19 cellular contexts compared by ENCODE assay signal in the genomic region with DNA sequence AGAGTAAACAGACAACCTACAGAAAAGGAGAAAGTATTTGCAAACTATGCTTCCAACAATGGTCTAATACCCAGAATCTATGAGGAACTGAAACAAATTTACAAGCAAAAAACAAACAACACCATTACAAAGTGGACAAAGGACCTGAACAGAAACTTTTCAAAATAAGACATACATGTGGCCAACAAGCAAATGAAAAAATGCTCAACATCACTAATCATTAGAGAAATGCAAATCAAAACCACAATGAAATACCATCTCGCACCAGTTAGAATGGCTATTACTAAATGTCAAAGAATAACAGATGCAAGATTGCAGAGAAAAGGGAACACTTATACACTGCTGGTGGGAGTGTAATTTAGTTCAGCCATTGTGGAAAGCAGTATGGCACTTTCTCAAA.
DNase-seq lines count a peak whose midpoint lies in the region; ATAC-seq, FAIRE-seq and TF ChIP-seq lines count a peak whose summit lies in the region.
"Had no signal": no experiment of that assay in that cellular context is flagged by ENCODE, and none has a peak within 500 bp of the region (broad histone marks: within the 10 kb centered on the region; RNA-seq: fewer than 3 reads in every experiment).

No MANE protein-coding gene starts in this region.

- TF ChIP-seq RAD21 in GM12878 (IDR thresholded peaks at IDR 0.05; ENCODE audit: insufficient read depth, low read depth, low read length) = no peak

- H3K4me3 ChIP-seq in GM12878 (no peak overlapping the region), psoas muscle (no peak overlapping the region)
- H3K4me3 ChIP-seq: BLaER1 treated with 17β-estradiol and CSF1 and Interleukin-3, amounts not matched to agents 10 nM and 100 nM; esophagus squamous epithelium; GM23248 had no signal

- H3K27me3 ChIP-seq in GM12878 (replicated peaks in 1 of 2; ENCODE audit: control insufficient read depth in 2 of 2, insufficient read depth in 2 of 2, low read length in 1 of 2) (no peaks in the 10 kb centered on the region), psoas muscle (ENCODE audit: insufficient read depth in 3 of 3, low read length in 2 of 3) (no peaks in the 10 kb centered on the region)
- H3K27me3 ChIP-seq: BLaER1 treated with 17β-estradiol and CSF1 and Interleukin-3, amounts not matched to agents 10 nM and 100 nM; esophagus squamous epithelium had no signal

- no peaks in the 10 kb centered on the region for H4K20me1 ChIP-seq in GM12878 (ENCODE audit: control insufficient read depth, insufficient read depth)
- H4K20me1 ChIP-seq: BLaER1 treated with 17β-estradiol and CSF1 and Interleukin-3, amounts not matched to agents 10 nM and 100 nM had no signal

- peak overlapping the region; percentile 12; the same call in 1 of the 2 replicates for H3K4me2 ChIP-seq in GM12878 (ENCODE audit: control insufficient read depth, insufficient read depth)

- BruUV-seq in GM12878 (replicated peaks; lab: Mats Ljungman, UMichigan) = no TSS peak

- SMC1A ChIA-PET in GM12878 (lab: Charles Lee; ENCODE audit: uncharacterized antibody, unreplicated experiment) = interaction anchor here (0.7 to 1.2 kb wide), 4 partner anchors 31 to 188 kb away, joined by 3 to 9 read pairs (median 4); no protein-coding TSS in a partner anchor

- ATAC-seq in GM18907 (IDR thresholded peaks at IDR 0.05; ENCODE audit: unreplicated experiment) (peak; percentile 84), GM21529 (IDR thresholded peaks at IDR 0.05; ENCODE audit: unreplicated experiment) (peak; percentile 75), HG03045 (IDR thresholded peaks at IDR 0.05; ENCODE audit: unreplicated experiment) (peak; percentile 72), GM12878 (peak; percentile 89), psoas muscle (no peak)
- ATAC-seq: activated naive CD8-positive, alpha-beta T cell treated with anti-CD3 and anti-CD28 coated beads, Interleukin-2, amount 50 U/mL, for 24 hours had no signal

- CTCF ChIA-PET in GM12878 (lab: Yijun Ruan, JAX) = interaction anchor here (0.6 kb wide), 1 partner anchor 127 kb away, joined by 3 read pairs; no protein-coding TSS in a partner anchor
- CTCF ChIA-PET in activated CD4-positive, alpha-beta T cell treated with anti-CD3 and anti-CD28 coated beads, Interleukin-2, amount 10 ng/mL, durations not matched to agents 7 days and 5 days (lab: Charles Lee) = no interaction called here

- RAD21 ChIA-PET in GM12878 (lab: Charles Lee; ENCODE audit: unreplicated experiment) = interaction anchor here (0.8 to 0.9 kb wide), 2 partner anchors 44 to 188 kb away, joined by 3 to 5 read pairs; no protein-coding TSS in a partner anchor

- no peaks in the 10 kb centered on the region for H3K79me2 ChIP-seq in GM12878 (ENCODE audit: control insufficient read depth, insufficient read depth, low read length)

- peaks cover 7% of the 10 kb centered on the region for H3K9me3 ChIP-seq in GM12878 (replicated peaks; ENCODE audit: control insufficient read depth, insufficient read depth, low read length)
- peaks cover 6% of the 10 kb centered on the region for H3K9me3 ChIP-seq in psoas muscle
- H3K9me3 ChIP-seq: esophagus squamous epithelium had no signal

- POLR2A ChIA-PET in GM12878 (lab: Charles Lee) = no interaction called here
- POLR2A ChIA-PET in activated CD4-positive, alpha-beta T cell treated with anti-CD3 and anti-CD28 coated beads, Interleukin-2, amount 10 ng/mL, durations not matched to agents 7 days and 5 days (lab: Charles Lee) = no interaction called here

- TF ChIP-seq EP300 in GM12878 (IDR thresholded peaks at IDR 0.05; ENCODE audit: borderline replicate concordance in 1 of 2, control insufficient read depth in 1 of 2, low read depth in 2 of 2, low read length in 2 of 2) = peak; percentile 76 to 86

- H3K36me3 ChIP-seq in GM12878 (ENCODE audit: control insufficient read depth in 2 of 2, insufficient read depth in 2 of 2, low read length in 1 of 2) (no peaks in the 10 kb centered on the region), psoas muscle (ENCODE audit: insufficient read depth in 1 of 2, low read depth in 1 of 2) (no peaks in the 10 kb centered on the region)
- H3K36me3 ChIP-seq: BLaER1 treated with 17β-estradiol and CSF1 and Interleukin-3, amounts not matched to agents 10 nM and 100 nM; esophagus squamous epithelium had no signal

- H3K4me1 ChIP-seq in GM12878 (ENCODE audit: control insufficient read depth, insufficient read depth, low read length) = peaks cover 10% of the 10 kb centered on the region
- H3K4me1 ChIP-seq in psoas muscle = no peaks in the 10 kb centered on the region
- H3K4me1 ChIP-seq: esophagus squamous epithelium had no signal

- no peak for TF ChIP-seq POLR2A in GM12878 (IDR thresholded peaks at IDR 0.05; ENCODE audit: low read depth, low read length)

- DNase-seq in GM12878 (ENCODE audit: low read depth, low spot score) = peak; percentile 78
- no peak for DNase-seq in NCI-H345 (lab: John Stamatoyannopoulos, UW)
- DNase-seq in kidney glomerular epithelial cell (lab: John Stamatoyannopoulos, UW) = no peak
- DNase-seq in psoas muscle = no peak
- no peak for DNase-seq in activated CD4-positive, alpha-beta T cell treated with anti-CD3 and anti-CD28 coated beads, Interleukin-2, amount 10 ng/mL, durations not matched to agents 7 days and 5 days
- DNase-seq: activated CD8-positive, alpha-beta memory T cell treated with anti-CD3 and anti-CD28 coated beads, Interleukin-2, amount 50 U/mL, for 4 hours; activated naive CD8-positive, alpha-beta T cell treated with anti-CD3 and anti-CD28 coated beads, Interleukin-2, amount 50 U/mL, for 24 hours; EL; esophagus squamous epithelium; GM23248; NCI-H526 treated with DMSO at 0.1 percent for 48 hours; Right ventricle myocardium superior; stimulated activated CD4-positive, alpha-beta T cell treated with anti-CD3 and anti-CD28 coated beads, Interleukin-4, amount 100 ng/mL, for 24 hours had no signal

- FAIRE-seq in GM12878 (lab: Jason Lieb, UNC) = no peak

- no peaks in the 10 kb centered on the region for H3K27me3 Mint-ChIP-seq in activated CD4-positive, alpha-beta T cell treated with anti-CD3 and anti-CD28 coated beads, Interleukin-2, amount 10 ng/mL, durations not matched to agents 7 days and 5 days
- H3K27me3 Mint-ChIP-seq: activated naive CD8-positive, alpha-beta T cell treated with anti-CD3 and anti-CD28 coated beads, Interleukin-2, amount 50 U/mL, for 24 hours; stimulated activated naive CD8-positive, alpha-beta T cell treated with anti-CD3 and anti-CD28 coated beads, Interleukin-15, Interleukin-2, amounts not matched to agents 100 ng/mL and 50 ng/mL, for 24 hours had no signal

- no peak overlapping the region for H3K27ac Mint-ChIP-seq in activated CD4-positive, alpha-beta T cell treated with anti-CD3 and anti-CD28 coated beads, Interleukin-2, amount 10 ng/mL, durations not matched to agents 7 days and 5 days
- H3K27ac Mint-ChIP-seq: activated naive CD8-positive, alpha-beta T cell treated with anti-CD3 and anti-CD28 coated beads, Interleukin-2, amount 50 U/mL, for 24 hours; mesothelial cell of epicardium had no signal

- H3K9ac ChIP-seq in GM12878 (ENCODE audit: control insufficient read depth, insufficient read depth, low read length) = no peak overlapping the region
- H3K9ac ChIP-seq: BLaER1 treated with 17β-estradiol and CSF1 and Interleukin-3, amounts not matched to agents 10 nM and 100 nM; GM23248 had no signal

- H3K9me3 Mint-ChIP-seq in activated CD4-positive, alpha-beta T cell treated with anti-CD3 and anti-CD28 coated beads, Interleukin-2, amount 10 ng/mL, durations not matched to agents 7 days and 5 days = peaks cover 5% of the 10 kb centered on the region

- H3K27ac ChIP-seq in GM12878 (ENCODE audit: control insufficient read depth, insufficient read depth) = no peak overlapping the region
- H3K27ac ChIP-seq in psoas muscle = no peak overlapping the region
- H3K27ac ChIP-seq: esophagus squamous epithelium, GM23248 had no signal

- in situ Hi-C loops in GM12878 (cut with MboI) = no loop called here

- H2AFZ ChIP-seq in GM12878 (ENCODE audit: control insufficient read depth, low read depth, low read length) = no peak overlapping the region
- H2AFZ ChIP-seq: GM23248 had no signal

- TF ChIP-seq CTCF in GM12878 (IDR thresholded peaks at IDR 0.05 in 2 of 3, conservative IDR thresholded peaks at IDR 0.05 in 1 of 3; ENCODE audit: control insufficient read depth in 2 of 3, extremely low read depth in 1 of 3, insufficient read depth in 1 of 3, low read depth in 3 of 3, low read length in 3 of 3) (no peak), psoas muscle (IDR thresholded peaks at IDR 0.05) (no peak)

- no peak overlapping the region for H3K4me3 Mint-ChIP-seq in activated CD4-positive, alpha-beta T cell treated with anti-CD3 and anti-CD28 coated beads, Interleukin-2, amount 10 ng/mL, durations not matched to agents 7 days and 5 days
- H3K4me3 Mint-ChIP-seq: activated naive CD8-positive, alpha-beta T cell treated with anti-CD3 and anti-CD28 coated beads, Interleukin-2, amount 50 U/mL, for 24 hours; mesothelial cell of epicardium; stimulated activated naive CD8-positive, alpha-beta T cell treated with anti-CD3 and anti-CD28 coated beads, Interleukin-15, Interleukin-2, amounts not matched to agents 100 ng/mL and 50 ng/mL, for 24 hours had no signal

- peaks cover 2% of the 10 kb centered on the region for H3K4me1 Mint-ChIP-seq in activated CD4-positive, alpha-beta T cell treated with anti-CD3 and anti-CD28 coated beads, Interleukin-2, amount 10 ng/mL, durations not matched to agents 7 days and 5 days
- H3K4me1 Mint-ChIP-seq: mesothelial cell of epicardium had no signal

- 0% methylated on average over 1 of the region's 1 CpG for WGBS in GM12878 (ENCODE audit: insufficient coverage, insufficient replicate concordance, low lambda C conversion rate, missing lambda C conversion rate)
- WGBS in psoas muscle, 3 donors = 94 to 100% (median 97%) methylated on average over 1 of the region's 1 CpG

- intact Hi-C loops in GM12878 (cut with micrococcal nuclease; ENCODE audit: unreplicated experiment) (loop anchor here (1.0 to 5.0 kb wide), 4 partner anchors 23 to 413 kb away; partner anchors contain the start of gene ASCL1), psoas muscle (cut with DNase I) (no loop called here)

- H3K36me3 Mint-ChIP-seq in activated CD4-positive, alpha-beta T cell treated with anti-CD3 and anti-CD28 coated beads, Interleukin-2, amount 10 ng/mL, durations not matched to agents 7 days and 5 days (ENCODE audit: low read depth) = no peaks in the 10 kb centered on the region
- H3K36me3 Mint-ChIP-seq: mesothelial cell of epicardium had no signal

TF ChIP-seq in GM12878, 131 proteins besides CTCF, POLR2A, EP300 and RAD21 (continues in another document):
- peak; percentile 54 to 57; a peak in 2 of 4 replicates for TF ChIP-seq BHLHE40 (IDR thresholded peaks at IDR 0.05; ENCODE audit: borderline replicate concordance in 1 of 2, low read depth in 2 of 2, low read length in 1 of 2)
- no peak for TF ChIP-seq HCFC1 (IDR thresholded peaks at IDR 0.05; ENCODE audit: low read length)

Comparison
In these comparisons a context has a peak if more than half of its experiments do, and no peak if none do; other contexts are left out.
1. ATAC-seq: peak in GM18907 (single experiment), GM21529 (single experiment), HG03045 (single experiment) and GM12878 (single experiment); none in psoas muscle (0 of 4).